Comparison of ENCODE assay signal across 2 cellular contexts in genomic region chr6:28811873-28812272, GRCh38.
TF ChIP-seq lines count a peak whose summit lies in the region.

No MANE protein-coding gene starts in this region.

TF ChIP-seq in HepG2, 621 proteins besides CTCF, POLR2A, EP300 and RAD21 (continued from another document and continues in another):
- TF ChIP-seq IKZF5 (CRISPR knock-in tag; IDR thresholded peaks at IDR 0.05) (no peak), ZNF879 (CRISPR knock-in tag; IDR thresholded peaks at IDR 0.05) (no peak), ATF7 (IDR thresholded peaks at IDR 0.05) (no peak), ATF7 (CRISPR knock-in tag; IDR thresholded peaks at IDR 0.05) (no peak), MAF1 (CRISPR knock-in tag; IDR thresholded peaks at IDR 0.05; ENCODE audit: borderline replicate concordance) (peak; percentile 75; the same call in 1 of the 2 replicates), SP140L (CRISPR knock-in tag; IDR thresholded peaks at IDR 0.05; ENCODE audit: borderline replicate concordance) (no peak), ZEB1 (IDR thresholded peaks at IDR 0.05; ENCODE audit: insufficient replicate concordance, low read depth) (no peak), ARID5B (CRISPR knock-in tag; IDR thresholded peaks at IDR 0.05) (peak; percentile 53; the same call in 1 of the 2 replicates), ZNF382 (CRISPR knock-in tag; IDR thresholded peaks at IDR 0.05; ENCODE audit: borderline replicate concordance) (no peak), IKZF4 (CRISPR knock-in tag; IDR thresholded peaks at IDR 0.05; ENCODE audit: borderline replicate concordance, low read depth, not compliant biosample characterization) (no peak), MIXL1 (CRISPR knock-in tag; IDR thresholded peaks at IDR 0.05) (no peak), SAP130 (CRISPR knock-in tag; IDR thresholded peaks at IDR 0.05; ENCODE audit: low read depth) (peak; percentile 15; the same call in 1 of the 2 replicates), ZNF276 (CRISPR knock-in tag; IDR thresholded peaks at IDR 0.05; ENCODE audit: low read depth) (no peak), RFX1 (IDR thresholded peaks at IDR 0.05) (no peak), CBX1 (IDR thresholded peaks at IDR 0.05; ENCODE audit: low read depth) (peak; percentile 43), ELF3 (CRISPR knock-in tag; IDR thresholded peaks at IDR 0.05) (no peak), ZNF574 (CRISPR knock-in tag; IDR thresholded peaks at IDR 0.05) (peak; percentile 29; the same call in 1 of the 2 replicates), ZNF629 (CRISPR knock-in tag; conservative IDR thresholded peaks at IDR 0.05) (peak; percentile 54; the same call in 1 of the 2 replicates), NFKBIZ (CRISPR knock-in tag; IDR thresholded peaks at IDR 0.05) (no peak)

TF ChIP-seq in K562, 482 proteins besides CTCF, POLR2A, EP300 and RAD21 (continued from another document and continues in another):
- TF ChIP-seq ZNF280A (IDR thresholded peaks at IDR 0.05; ENCODE audit: low read depth, partially characterized antibody), result no peak
- TF ChIP-seq CBX8 (IDR thresholded peaks at IDR 0.05; ENCODE audit: borderline replicate concordance, extremely low read depth, low read depth, low read length, poor library complexity, severe bottlenecking), result no peak
- TF ChIP-seq SIX5 (IDR thresholded peaks at IDR 0.05; ENCODE audit: borderline replicate concordance in 1 of 2, insufficient read depth in 1 of 2, low read depth in 1 of 2, low read length in 2 of 2), result no peak
- no peak for TF ChIP-seq SREBF1 (IDR thresholded peaks at IDR 0.05; ENCODE audit: borderline replicate concordance, low read depth, low read length)
- TF ChIP-seq HEY1 (CRISPR knock-in tag; IDR thresholded peaks at IDR 0.05; ENCODE audit: borderline replicate concordance), result no peak
- no peak for TF ChIP-seq TAL1 (IDR thresholded peaks at IDR 0.05)
- TF ChIP-seq MAX (CRISPR knock-in tag; IDR thresholded peaks at IDR 0.05), result peak; percentile 70
- no peak for TF ChIP-seq ZKSCAN3 (CRISPR knock-in tag; IDR thresholded peaks at IDR 0.05)
- peak; percentile 78; the same call in 1 of the 2 replicates for TF ChIP-seq ARID3A (IDR thresholded peaks at IDR 0.05; ENCODE audit: borderline replicate concordance, low read depth, low read length)
- peak in 1 of 2 experiments; percentile 69; a peak in 1 of 4 replicates for TF ChIP-seq HDAC1 (IDR thresholded peaks at IDR 0.05)
- TF ChIP-seq NFIC (IDR thresholded peaks at IDR 0.05), result peak; percentile 69
- TF ChIP-seq NBN (IDR thresholded peaks at IDR 0.05; ENCODE audit: low read depth), result 0 out of 2 replicates have a peak, but pooled peaks have one; percentile 54
- no peak for TF ChIP-seq CREBBP (IDR thresholded peaks at IDR 0.05; ENCODE audit: low read depth, low read length)
- TF ChIP-seq EP400 (IDR thresholded peaks at IDR 0.05), result peak; percentile 43
- no peak for TF ChIP-seq RBM25 (IDR thresholded peaks at IDR 0.05; ENCODE audit: low read depth, low read length, severe bottlenecking)
- TF ChIP-seq MIER1 (IDR thresholded peaks at IDR 0.05; ENCODE audit: low read depth), result no peak
- no peak for TF ChIP-seq TCF3 (CRISPR knock-in tag; IDR thresholded peaks at IDR 0.05)
- no peak for TF ChIP-seq FOXA1 (IDR thresholded peaks at IDR 0.05; ENCODE audit: borderline replicate concordance)
- no peak for TF ChIP-seq ZNF165 (CRISPR knock-in tag; IDR thresholded peaks at IDR 0.05; ENCODE audit: borderline replicate concordance)
- TF ChIP-seq NFATC3 (IDR thresholded peaks at IDR 0.05), result no peak
- TF ChIP-seq CC2D1A (IDR thresholded peaks at IDR 0.05), result no peak
- TF ChIP-seq ZBTB40 (IDR thresholded peaks at IDR 0.05), result peak; percentile 79
- no peak for TF ChIP-seq ZBTB40 (CRISPR knock-in tag; IDR thresholded peaks at IDR 0.05)
- no peak for TF ChIP-seq ATF6 (CRISPR knock-in tag; IDR thresholded peaks at IDR 0.05)
- TF ChIP-seq ZBTB5 (IDR thresholded peaks at IDR 0.05), result peak; percentile 67; the same call in 1 of the 2 replicates
- no peak for TF ChIP-seq ZNF766 (CRISPR knock-in tag; conservative IDR thresholded peaks at IDR 0.05)
- no peak for TF ChIP-seq HDGF (IDR thresholded peaks at IDR 0.05)
- TF ChIP-seq BDP1 (IDR thresholded peaks at IDR 0.05; ENCODE audit: insufficient read depth, insufficient read length), result peak; percentile 49
- peak; percentile 58; the same call in 1 of the 2 replicates for TF ChIP-seq RB1 (IDR thresholded peaks at IDR 0.05; ENCODE audit: low read depth)
- no peak for TF ChIP-seq SMAD1 (IDR thresholded peaks at IDR 0.05; ENCODE audit: low read depth, low read length, partially characterized antibody)
- TF ChIP-seq ZNF592 (IDR thresholded peaks at IDR 0.05), result peak; percentile 84
